In the genomic region with DNA sequence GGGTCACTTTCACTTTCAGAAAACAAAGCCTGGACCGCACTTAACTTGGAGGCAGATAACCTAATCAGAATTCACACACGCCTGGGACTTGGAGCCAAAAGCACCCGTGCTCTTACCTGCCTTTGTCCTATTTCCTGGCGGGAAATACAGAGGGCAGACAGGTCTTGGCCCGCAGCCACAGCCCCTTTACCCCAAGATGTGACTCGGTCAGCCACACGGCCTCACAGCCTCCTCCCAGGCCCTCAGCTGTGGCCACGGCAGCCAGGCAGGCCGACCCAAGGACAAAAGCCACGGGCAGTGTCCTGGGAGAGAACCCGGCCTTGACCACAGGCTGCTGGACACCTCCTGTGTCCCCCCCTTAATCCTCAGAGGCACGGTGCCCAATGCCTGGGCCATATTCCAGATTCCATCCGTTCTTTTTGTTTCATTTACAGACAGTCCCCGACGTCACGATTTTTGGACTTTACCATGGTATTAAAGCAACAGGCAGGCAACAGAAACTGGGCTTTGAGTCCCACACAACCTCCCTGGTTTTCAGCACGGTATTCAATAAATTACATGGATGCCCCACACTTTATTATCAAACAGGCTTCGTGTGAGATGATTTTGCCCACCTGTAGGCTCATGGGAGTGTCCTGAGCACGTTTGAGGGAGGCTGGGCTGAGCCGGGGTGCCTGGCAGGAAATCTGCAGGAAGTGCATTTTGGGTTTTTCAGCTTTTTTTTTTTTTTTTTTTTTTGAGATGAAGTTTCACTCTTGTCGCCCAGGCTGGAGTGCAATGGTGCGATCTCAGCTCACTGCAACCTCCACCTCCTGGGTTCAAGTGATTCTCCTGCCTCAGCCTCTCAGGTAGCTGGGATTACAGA, we compare ENCODE assay signal across 1 cellular context.
A peak's percentile ranks its signal among the peaks of the same experiment; 100 is the strongest.
TF ChIP-seq lines count a peak whose summit lies in the region.

No MANE protein-coding gene starts in this region.

TF ChIP-seq in HepG2, 621 proteins besides CTCF, POLR2A, EP300 and RAD21 (continued from another document and continues in another):
- TF ChIP-seq, protein P1, sequence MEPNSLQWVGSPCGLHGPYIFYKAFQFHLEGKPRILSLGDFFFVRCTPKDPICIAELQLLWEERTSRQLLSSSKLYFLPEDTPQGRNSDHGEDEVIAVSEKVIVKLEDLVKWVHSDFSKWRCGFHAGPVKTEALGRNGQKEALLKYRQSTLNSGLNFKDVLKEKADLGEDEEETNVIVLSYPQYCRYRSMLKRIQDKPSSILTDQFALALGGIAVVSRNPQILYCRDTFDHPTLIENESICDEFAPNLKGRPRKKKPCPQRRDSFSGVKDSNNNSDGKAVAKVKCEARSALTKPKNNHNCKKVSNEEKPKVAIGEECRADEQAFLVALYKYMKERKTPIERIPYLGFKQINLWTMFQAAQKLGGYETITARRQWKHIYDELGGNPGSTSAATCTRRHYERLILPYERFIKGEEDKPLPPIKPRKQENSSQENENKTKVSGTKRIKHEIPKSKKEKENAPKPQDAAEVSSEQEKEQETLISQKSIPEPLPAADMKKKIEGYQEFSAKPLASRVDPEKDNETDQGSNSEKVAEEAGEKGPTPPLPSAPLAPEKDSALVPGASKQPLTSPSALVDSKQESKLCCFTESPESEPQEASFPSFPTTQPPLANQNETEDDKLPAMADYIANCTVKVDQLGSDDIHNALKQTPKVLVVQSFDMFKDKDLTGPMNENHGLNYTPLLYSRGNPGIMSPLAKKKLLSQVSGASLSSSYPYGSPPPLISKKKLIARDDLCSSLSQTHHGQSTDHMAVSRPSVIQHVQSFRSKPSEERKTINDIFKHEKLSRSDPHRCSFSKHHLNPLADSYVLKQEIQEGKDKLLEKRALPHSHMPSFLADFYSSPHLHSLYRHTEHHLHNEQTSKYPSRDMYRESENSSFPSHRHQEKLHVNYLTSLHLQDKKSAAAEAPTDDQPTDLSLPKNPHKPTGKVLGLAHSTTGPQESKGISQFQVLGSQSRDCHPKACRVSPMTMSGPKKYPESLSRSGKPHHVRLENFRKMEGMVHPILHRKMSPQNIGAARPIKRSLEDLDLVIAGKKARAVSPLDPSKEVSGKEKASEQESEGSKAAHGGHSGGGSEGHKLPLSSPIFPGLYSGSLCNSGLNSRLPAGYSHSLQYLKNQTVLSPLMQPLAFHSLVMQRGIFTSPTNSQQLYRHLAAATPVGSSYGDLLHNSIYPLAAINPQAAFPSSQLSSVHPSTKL (CRISPR knock-in tag; IDR thresholded peaks at IDR 0.05), result peak; percentile 27; the same call in 1 of the 2 replicates
- TF ChIP-seq, protein P2, sequence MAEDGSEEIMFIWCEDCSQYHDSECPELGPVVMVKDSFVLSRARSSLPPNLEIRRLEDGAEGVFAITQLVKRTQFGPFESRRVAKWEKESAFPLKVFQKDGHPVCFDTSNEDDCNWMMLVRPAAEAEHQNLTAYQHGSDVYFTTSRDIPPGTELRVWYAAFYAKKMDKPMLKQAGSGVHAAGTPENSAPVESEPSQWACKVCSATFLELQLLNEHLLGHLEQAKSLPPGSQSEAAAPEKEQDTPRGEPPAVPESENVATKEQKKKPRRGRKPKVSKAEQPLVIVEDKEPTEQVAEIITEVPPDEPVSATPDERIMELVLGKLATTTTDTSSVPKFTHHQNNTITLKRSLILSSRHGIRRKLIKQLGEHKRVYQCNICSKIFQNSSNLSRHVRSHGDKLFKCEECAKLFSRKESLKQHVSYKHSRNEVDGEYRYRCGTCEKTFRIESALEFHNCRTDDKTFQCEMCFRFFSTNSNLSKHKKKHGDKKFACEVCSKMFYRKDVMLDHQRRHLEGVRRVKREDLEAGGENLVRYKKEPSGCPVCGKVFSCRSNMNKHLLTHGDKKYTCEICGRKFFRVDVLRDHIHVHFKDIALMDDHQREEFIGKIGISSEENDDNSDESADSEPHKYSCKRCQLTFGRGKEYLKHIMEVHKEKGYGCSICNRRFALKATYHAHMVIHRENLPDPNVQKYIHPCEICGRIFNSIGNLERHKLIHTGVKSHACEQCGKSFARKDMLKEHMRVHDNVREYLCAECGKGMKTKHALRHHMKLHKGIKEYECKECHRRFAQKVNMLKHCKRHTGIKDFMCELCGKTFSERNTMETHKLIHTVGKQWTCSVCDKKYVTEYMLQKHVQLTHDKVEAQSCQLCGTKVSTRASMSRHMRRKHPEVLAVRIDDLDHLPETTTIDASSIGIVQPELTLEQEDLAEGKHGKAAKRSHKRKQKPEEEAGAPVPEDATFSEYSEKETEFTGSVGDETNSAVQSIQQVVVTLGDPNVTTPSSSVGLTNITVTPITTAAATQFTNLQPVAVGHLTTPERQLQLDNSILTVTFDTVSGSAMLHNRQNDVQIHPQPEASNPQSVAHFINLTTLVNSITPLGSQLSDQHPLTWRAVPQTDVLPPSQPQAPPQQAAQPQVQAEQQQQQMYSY (CRISPR knock-in tag; IDR thresholded peaks at IDR 0.05), result peak; percentile 65; the same call in 1 of the 2 replicates
- TF ChIP-seq ZFP36 (IDR thresholded peaks at IDR 0.05; ENCODE audit: borderline replicate concordance, low read depth, low read length, partially characterized antibody), result no peak
- TF ChIP-seq ZFX (CRISPR knock-in tag; IDR thresholded peaks at IDR 0.05; ENCODE audit: low read depth), result peak; percentile 88
- no peak for TF ChIP-seq SUZ12 (IDR thresholded peaks at IDR 0.05; ENCODE audit: low read depth, low read length)
- TF ChIP-seq, protein P3, sequence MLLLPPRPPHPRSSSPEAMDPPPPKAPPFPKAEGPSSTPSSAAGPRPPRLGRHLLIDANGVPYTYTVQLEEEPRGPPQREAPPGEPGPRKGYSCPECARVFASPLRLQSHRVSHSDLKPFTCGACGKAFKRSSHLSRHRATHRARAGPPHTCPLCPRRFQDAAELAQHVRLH (CRISPR knock-in tag; IDR thresholded peaks at IDR 0.05; ENCODE audit: borderline replicate concordance, low read depth), result no peak
- TF ChIP-seq ZNF772 (CRISPR knock-in tag; IDR thresholded peaks at IDR 0.05), result peak; percentile 71; the same call in 1 of the 2 replicates
- peak; percentile 72 for TF ChIP-seq PHF8 (CRISPR knock-in tag; IDR thresholded peaks at IDR 0.05)
- TF ChIP-seq IRF1 (CRISPR knock-in tag; IDR thresholded peaks at IDR 0.05; ENCODE audit: low read depth), result no peak; the same call in 1 of the 2 replicates
- TF ChIP-seq KLF16 (CRISPR knock-in tag; IDR thresholded peaks at IDR 0.05), result no peak
- TF ChIP-seq, protein P4, sequence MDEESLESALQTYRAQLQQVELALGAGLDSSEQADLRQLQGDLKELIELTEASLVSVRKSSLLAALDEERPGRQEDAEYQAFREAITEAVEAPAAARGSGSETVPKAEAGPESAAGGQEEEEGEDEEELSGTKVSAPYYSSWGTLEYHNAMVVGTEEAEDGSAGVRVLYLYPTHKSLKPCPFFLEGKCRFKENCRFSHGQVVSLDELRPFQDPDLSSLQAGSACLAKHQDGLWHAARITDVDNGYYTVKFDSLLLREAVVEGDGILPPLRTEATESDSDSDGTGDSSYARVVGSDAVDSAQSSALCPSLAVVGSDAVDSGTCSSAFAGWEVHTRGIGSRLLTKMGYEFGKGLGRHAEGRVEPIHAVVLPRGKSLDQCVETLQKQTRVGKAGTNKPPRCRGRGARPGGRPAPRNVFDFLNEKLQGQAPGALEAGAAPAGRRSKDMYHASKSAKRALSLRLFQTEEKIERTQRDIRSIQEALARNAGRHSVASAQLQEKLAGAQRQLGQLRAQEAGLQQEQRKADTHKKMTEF (CRISPR knock-in tag; IDR thresholded peaks at IDR 0.05), result peak; percentile 27; the same call in 1 of the 2 replicates
- no peak for TF ChIP-seq TAF15 (IDR thresholded peaks at IDR 0.05; ENCODE audit: low read depth, low read length, poor library complexity, severe bottlenecking)
- TF ChIP-seq ZNF543 (CRISPR knock-in tag; IDR thresholded peaks at IDR 0.05), result peak; percentile 61; the same call in 1 of the 2 replicates
- TF ChIP-seq ASH2L (IDR thresholded peaks at IDR 0.05; ENCODE audit: insufficient read length, low read depth, low read length), result peak; percentile 32
- no peak for TF ChIP-seq LCORL (IDR thresholded peaks at IDR 0.05)
- peak; percentile 54 for TF ChIP-seq LCORL (CRISPR knock-in tag; IDR thresholded peaks at IDR 0.05)
- TF ChIP-seq, protein P5, sequence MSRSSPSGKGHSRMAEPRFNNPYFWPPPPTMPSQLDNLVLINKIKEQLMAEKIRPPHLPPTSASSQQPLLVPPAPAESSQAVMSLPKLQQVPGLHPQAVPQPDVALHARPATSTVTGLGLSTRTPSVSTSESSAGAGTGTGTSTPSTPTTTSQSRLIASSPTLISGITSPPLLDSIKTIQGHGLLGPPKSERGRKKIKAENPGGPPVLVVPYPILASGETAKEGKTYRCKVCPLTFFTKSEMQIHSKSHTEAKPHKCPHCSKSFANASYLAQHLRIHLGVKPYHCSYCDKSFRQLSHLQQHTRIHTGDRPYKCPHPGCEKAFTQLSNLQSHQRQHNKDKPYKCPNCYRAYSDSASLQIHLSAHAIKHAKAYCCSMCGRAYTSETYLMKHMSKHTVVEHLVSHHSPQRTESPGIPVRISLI (CRISPR knock-in tag; IDR thresholded peaks at IDR 0.05; ENCODE audit: borderline replicate concordance), result peak; percentile 20; the same call in 1 of the 2 replicates
- no peak for TF ChIP-seq ATF7-NPFF (CRISPR knock-in tag; IDR thresholded peaks at IDR 0.05; ENCODE audit: low read depth)
- TF ChIP-seq, protein P6, sequence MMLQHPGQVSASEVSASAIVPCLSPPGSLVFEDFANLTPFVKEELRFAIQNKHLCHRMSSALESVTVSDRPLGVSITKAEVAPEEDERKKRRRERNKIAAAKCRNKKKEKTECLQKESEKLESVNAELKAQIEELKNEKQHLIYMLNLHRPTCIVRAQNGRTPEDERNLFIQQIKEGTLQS (CRISPR knock-in tag; IDR thresholded peaks at IDR 0.05), result 0 out of 2 replicates have a peak, but pooled peaks have one; percentile 23
- 0 out of 2 replicates have a peak, but pooled peaks have one; percentile 45 for TF ChIP-seq ZSCAN31 (CRISPR knock-in tag; IDR thresholded peaks at IDR 0.05; ENCODE audit: low read depth)
- peak; percentile 45; the same call in 1 of the 2 replicates for TF ChIP-seq TBX2 (CRISPR knock-in tag; IDR thresholded peaks at IDR 0.05; ENCODE audit: borderline replicate concordance)
- TF ChIP-seq POGK (CRISPR knock-in tag; conservative IDR thresholded peaks at IDR 0.05), result peak; percentile 21; the same call in 1 of the 2 replicates
- TF ChIP-seq PRDM10 (CRISPR knock-in tag; IDR thresholded peaks at IDR 0.05; ENCODE audit: low read depth), result 0 out of 2 replicates have a peak, but pooled peaks have one; percentile 29
- TF ChIP-seq ZNF83 (CRISPR knock-in tag; IDR thresholded peaks at IDR 0.05; ENCODE audit: borderline replicate concordance), result 0 out of 2 replicates have a peak, but pooled peaks have one; percentile 58
- peak; percentile 91 for TF ChIP-seq ZNF547 (CRISPR knock-in tag; IDR thresholded peaks at IDR 0.05)
- 0 out of 2 replicates have a peak, but pooled peaks have one; percentile 29 for TF ChIP-seq ZNF143 (CRISPR knock-in tag; IDR thresholded peaks at IDR 0.05)
- peak; percentile 68; the same call in 1 of the 2 replicates for TF ChIP-seq KDM2A (CRISPR knock-in tag; IDR thresholded peaks at IDR 0.05; ENCODE audit: borderline replicate concordance, low read depth)
- TF ChIP-seq, protein P7, sequence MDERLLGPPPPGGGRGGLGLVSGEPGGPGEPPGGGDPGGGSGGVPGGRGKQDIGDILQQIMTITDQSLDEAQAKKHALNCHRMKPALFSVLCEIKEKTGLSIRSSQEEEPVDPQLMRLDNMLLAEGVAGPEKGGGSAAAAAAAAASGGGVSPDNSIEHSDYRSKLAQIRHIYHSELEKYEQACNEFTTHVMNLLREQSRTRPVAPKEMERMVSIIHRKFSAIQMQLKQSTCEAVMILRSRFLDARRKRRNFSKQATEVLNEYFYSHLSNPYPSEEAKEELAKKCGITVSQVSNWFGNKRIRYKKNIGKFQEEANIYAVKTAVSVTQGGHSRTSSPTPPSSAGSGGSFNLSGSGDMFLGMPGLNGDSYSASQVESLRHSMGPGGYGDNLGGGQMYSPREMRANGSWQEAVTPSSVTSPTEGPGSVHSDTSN (CRISPR knock-in tag; IDR thresholded peaks at IDR 0.05), result no peak
- TF ChIP-seq HDAC2 (CRISPR knock-in tag; IDR thresholded peaks at IDR 0.05), result 0 out of 2 replicates have a peak, but pooled peaks have one; percentile 12
